Comparison of ENCODE assay signal across 8 cellular contexts in the genomic region with DNA sequence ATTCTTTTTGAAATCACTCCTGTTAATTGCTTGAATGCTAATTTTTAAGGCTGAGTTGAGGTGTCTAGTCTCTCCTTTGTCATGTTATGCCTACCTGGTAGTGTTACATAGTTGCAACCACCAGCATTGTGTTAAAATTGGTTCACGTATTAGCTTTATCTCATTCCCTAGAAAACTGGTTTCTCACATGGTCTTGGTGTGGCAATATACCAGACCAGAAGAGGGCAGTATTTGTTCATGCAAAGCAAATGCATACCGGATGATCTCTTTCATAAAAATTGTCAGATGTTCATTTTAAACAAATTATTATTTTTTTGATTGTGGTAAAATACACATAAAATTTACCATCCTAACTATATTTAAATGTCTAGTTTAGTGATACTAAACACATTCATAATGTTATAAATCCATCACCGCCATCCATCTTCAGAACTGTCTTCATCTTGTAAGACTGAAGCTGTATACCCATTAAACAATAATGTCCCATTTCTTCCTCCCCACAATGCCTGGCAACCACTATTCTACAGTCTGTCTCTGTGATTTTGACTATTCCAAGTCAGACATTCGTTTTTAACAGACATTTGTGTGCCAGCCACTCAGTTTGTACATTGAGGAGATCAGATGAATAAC.
DNase-seq lines count a peak whose midpoint lies in the region; ATAC-seq, FAIRE-seq and TF ChIP-seq lines count a peak whose summit lies in the region.

No MANE protein-coding gene starts in this region.

- ATAC-seq in K562: peak; percentile 73
- no peak for ATAC-seq in GM18505 (IDR thresholded peaks at IDR 0.05; ENCODE audit: unreplicated experiment)
- ATAC-seq in HG03460 (IDR thresholded peaks at IDR 0.05; ENCODE audit: unreplicated experiment): no peak
- no peak for ATAC-seq in GM21619 (IDR thresholded peaks at IDR 0.05; ENCODE audit: unreplicated experiment)

- TF ChIP-seq RAD21 in K562 (CRISPR knock-in tag; conservative IDR thresholded peaks at IDR 0.05 in 1 of 2, IDR thresholded peaks at IDR 0.05 in 1 of 2): peak; percentile 59 to 75

- no peak overlapping the region for H2AFZ ChIP-seq in K562 (ENCODE audit: low read depth, low read length)
- H2AFZ ChIP-seq in keratinocyte (ENCODE audit: control insufficient read depth, low read length): no peak overlapping the region

- no peak for TF ChIP-seq EP300 in K562 (IDR thresholded peaks at IDR 0.05; ENCODE audit: low read length)

- POLR2A ChIA-PET in K562 (lab: Yijun Ruan, JAX): no interaction called here

- H4K20me1 ChIP-seq in K562 (replicated peaks; ENCODE audit: control insufficient read depth, insufficient read depth, low read length) (no peaks in the 10 kb centered on the region), keratinocyte (ENCODE audit: control insufficient read depth, extremely low read depth, insufficient read depth, low read length) (peaks cover 3% of the 10 kb centered on the region)

- H3K27me3 ChIP-seq in K562 (ENCODE audit: control insufficient read depth in 2 of 2, insufficient read depth in 2 of 2, low read length in 2 of 2): no peaks in the 10 kb centered on the region
- no peaks in the 10 kb centered on the region for H3K27me3 ChIP-seq in keratinocyte (ENCODE audit: control insufficient read depth, extremely low read depth, insufficient read depth, low read length)

- no peak overlapping the region for H3K4me2 ChIP-seq in K562 (ENCODE audit: insufficient read depth, low read length)
- H3K4me2 ChIP-seq in keratinocyte (ENCODE audit: control insufficient read depth, extremely low read depth, insufficient read depth, low read depth, low read length): no peak overlapping the region

- no peaks in the 10 kb centered on the region for H3K9me1 ChIP-seq in K562 (ENCODE audit: control insufficient read depth, insufficient read depth, low read length)
- no peaks in the 10 kb centered on the region for H3K9me1 ChIP-seq in keratinocyte (ENCODE audit: control insufficient read depth, extremely low read depth, insufficient read depth, low read length)

- 34% methylated on average over 4 of the region's 4 CpGs for WGBS in K562 (ENCODE audit: insufficient coverage, low coverage, missing lambda C conversion rate)

- TF ChIP-seq POLR2A in K562 (conservative IDR thresholded peaks at IDR 0.05) (no peak), GM18505 (IDR thresholded peaks at IDR 0.05; ENCODE audit: borderline replicate concordance, extremely low read depth, insufficient read depth, insufficient read length) (no peak)

- FAIRE-seq in K562 (lab: Jason Lieb, UNC) (no peak), keratinocyte (lab: Jason Lieb, UNC) (no peak)

- TF ChIP-seq CTCF in C4-2B (conservative IDR thresholded peaks at IDR 0.05) (peak; percentile 84), GM13976 (IDR thresholded peaks at IDR 0.05; ENCODE audit: borderline replicate concordance, control extremely low read depth, extremely low read depth, insufficient read depth, missing control alignments) (peak; percentile 54), K562 (IDR thresholded peaks at IDR 0.05 in 2 of 3, conservative IDR thresholded peaks at IDR 0.05 in 1 of 3; ENCODE audit: insufficient read depth in 2 of 3, low read depth in 1 of 3, low read length in 3 of 3) (peak; percentile 50 to 78 (median 56); a peak in 5 of 6 replicates), keratinocyte (optimal IDR thresholded peaks at IDR 0.05 in 1 of 3, IDR thresholded peaks at IDR 0.05 in 1 of 3, conservative IDR thresholded peaks at IDR 0.05 in 1 of 3; ENCODE audit: extremely low read depth in 1 of 3, insufficient read depth in 2 of 3, low read length in 3 of 3) (peak; percentile 38 to 65 (median 45))

- BruUV-seq in K562 (replicated peaks; lab: Mats Ljungman, UMichigan): no TSS peak

- no peak overlapping the region for H3K27ac ChIP-seq in C4-2B
- no peak overlapping the region for H3K27ac ChIP-seq in K562 (ENCODE audit: extremely low read depth, low read depth, low read length)
- no peak overlapping the region for H3K27ac ChIP-seq in keratinocyte (ENCODE audit: control insufficient read depth, insufficient read depth, low read length)

- DNase-seq in GM13976 (ENCODE audit: low spot score) (peak; percentile 43), NCI-H2227 treated with DMSO at 0.1 percent for 48 hours (lab: John Stamatoyannopoulos, UW) (peak; percentile 63), K562 (ENCODE audit: extremely low read depth in 1 of 4, low spot score in 3 of 4) (peak; percentile 15 to 50 (median 28)), keratinocyte (ENCODE audit: low read depth, low spot score) (peak; percentile 26)

- dilution Hi-C loops in keratinocyte (cut with MboI; ENCODE audit: extremely low pct_ligation_motif_present, low sequenced_read_pairs): no loop called here

- H3K36me3 ChIP-seq in K562 (ENCODE audit: control insufficient read depth, insufficient read depth, low read length) (peaks cover 10% of the 10 kb centered on the region; the same call in 2 of the 3 replicates), keratinocyte (ENCODE audit: control insufficient read depth in 2 of 2, extremely low read depth in 1 of 2, insufficient read depth in 2 of 2, low read length in 2 of 2) (peaks cover 4 to 9% of the 10 kb centered on the region in 2 experiments)

- intact Hi-C loops in K562 (cut with micrococcal nuclease): loop anchor here (1.0 to 10.0 kb wide), 2 partner anchors 61 to 148 kb away; no protein-coding TSS in a partner anchor

- no peaks in the 10 kb centered on the region for H3K79me2 ChIP-seq in K562 (ENCODE audit: control insufficient read depth, insufficient read depth, low read length)
- no peaks in the 10 kb centered on the region for H3K79me2 ChIP-seq in keratinocyte (ENCODE audit: control insufficient read depth, insufficient read depth, low read length)

- H3K4me3 ChIP-seq in K562: no peak overlapping the region
- H3K4me3 ChIP-seq in keratinocyte (ENCODE audit: control insufficient read depth in 2 of 3, extremely low read depth in 1 of 3, insufficient read depth in 2 of 3, low read depth in 1 of 3, low read length in 3 of 3): no peak overlapping the region

- H3K9me3 ChIP-seq in K562 (replicated peaks; ENCODE audit: control insufficient read depth, insufficient read depth, low read depth, low read length): no peaks in the 10 kb centered on the region
- no peaks in the 10 kb centered on the region for H3K9me3 ChIP-seq in keratinocyte (ENCODE audit: control insufficient read depth, low read depth, low read length)

- H3K9ac ChIP-seq in K562 (ENCODE audit: insufficient read depth in 1 of 2, low read depth in 2 of 2, low read length in 2 of 2) (no peak overlapping the region), keratinocyte (ENCODE audit: control insufficient read depth, extremely low read depth, insufficient read depth, low read length) (no peak overlapping the region)

- CTCF ChIA-PET in K562 (lab: Yijun Ruan, JAX; ENCODE audit: low intra/inter-chr PET ratio): interaction anchor here (1.0 kb wide), 1 partner anchor 147 kb away, joined by 3 read pairs; no protein-coding TSS in a partner anchor

- H3K4me1 ChIP-seq in K562 (replicated peaks in 1 of 2; ENCODE audit: control insufficient read depth in 2 of 2, insufficient read depth in 2 of 2, low read length in 2 of 2) (no peaks in the 10 kb centered on the region), keratinocyte (ENCODE audit: control insufficient read depth, extremely low read depth, insufficient read depth, low read length) (no peaks in the 10 kb centered on the region)

- in situ Hi-C loops in GM13976 (cut with MboI; ENCODE audit: low sequenced_read_pairs, unreplicated experiment): no loop called here
- in situ Hi-C loops in K562 (cut with MboI): loop anchor here (5.0 kb wide), 1 partner anchor 149 kb away; the partner anchor contains the start of gene SIGLEC1

TF ChIP-seq in K562, 482 proteins besides CTCF, POLR2A, EP300 and RAD21:
- TF ChIP-seq SMC3 (conservative IDR thresholded peaks at IDR 0.05; ENCODE audit: insufficient read depth, low read depth, low read length): 0 out of 2 replicates have a peak, but pooled peaks have one; percentile 18
- no peak for TF ChIP-seq CEBPG (CRISPR knock-in tag; IDR thresholded peaks at IDR 0.05)
- TF ChIP-seq CEBPG (tag; conservative IDR thresholded peaks at IDR 0.05 in 1 of 2, IDR thresholded peaks at IDR 0.05 in 1 of 2): 0 out of 4 replicates have a peak, but pooled peaks of 1 of the 2 experiments have one; percentile 8
- no peak for TF ChIP-seq NCOR1 (IDR thresholded peaks at IDR 0.05)
- TF ChIP-seq DEAF1 (CRISPR knock-in tag; IDR thresholded peaks at IDR 0.05): peak; percentile 46; the same call in 1 of the 2 replicates
- TF ChIP-seq NKRF (IDR thresholded peaks at IDR 0.05; ENCODE audit: borderline replicate concordance): no peak
- TF ChIP-seq ZNF764 (CRISPR knock-in tag; IDR thresholded peaks at IDR 0.05; ENCODE audit: low read depth): no peak
